In the genomic region with DNA sequence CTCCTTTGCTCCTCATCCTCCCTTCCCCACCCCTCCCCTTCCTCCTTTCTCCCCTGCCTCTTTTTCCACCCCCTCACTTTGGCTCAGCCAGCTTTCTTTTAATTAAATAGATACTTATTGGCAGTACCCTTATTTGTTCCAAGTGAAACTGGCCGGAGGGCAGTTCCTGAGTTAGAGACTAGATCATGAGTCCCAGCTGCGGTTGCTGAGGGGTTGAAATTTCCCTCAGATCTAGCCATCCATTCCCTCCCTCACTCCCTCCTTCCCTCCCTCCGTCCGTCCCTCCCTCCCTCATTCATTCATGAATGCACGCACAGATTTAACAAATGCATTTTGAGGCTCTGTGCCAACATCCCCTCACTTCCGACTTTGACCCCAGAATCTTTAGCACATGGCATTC, we compare ENCODE assay signal across 6 cellular contexts.
"Had no signal": no experiment of that assay in that cellular context is flagged by ENCODE, and none has a peak within 500 bp of the region (broad histone marks: within the 10 kb centered on the region; RNA-seq: fewer than 3 reads in every experiment).

No MANE protein-coding gene starts in this region.

- DNase-seq: GOT3 had no signal

- H3K4me3 Mint-ChIP-seq: HFFc6, IgD-negative memory B cell had no signal

- H3K36me3 ChIP-seq: HAP-1 had no signal

- H3K4me1 ChIP-seq: HAP-1 had no signal

- H3K9ac ChIP-seq: GM23248 had no signal

- H3K4me3 ChIP-seq: GM23248, HAP-1 had no signal

- H2AFZ ChIP-seq: GM23248 had no signal

- H3K9me3 ChIP-seq: HAP-1 had no signal

- H3K4me1 Mint-ChIP-seq: IgD-negative memory B cell had no signal

- H3K27ac ChIP-seq: GM23248, HL-60 had no signal

- H3K27ac Mint-ChIP-seq: HFFc6, IgD-negative memory B cell had no signal

- H3K36me3 Mint-ChIP-seq: IgD-negative memory B cell had no signal
